In the genomic region with DNA sequence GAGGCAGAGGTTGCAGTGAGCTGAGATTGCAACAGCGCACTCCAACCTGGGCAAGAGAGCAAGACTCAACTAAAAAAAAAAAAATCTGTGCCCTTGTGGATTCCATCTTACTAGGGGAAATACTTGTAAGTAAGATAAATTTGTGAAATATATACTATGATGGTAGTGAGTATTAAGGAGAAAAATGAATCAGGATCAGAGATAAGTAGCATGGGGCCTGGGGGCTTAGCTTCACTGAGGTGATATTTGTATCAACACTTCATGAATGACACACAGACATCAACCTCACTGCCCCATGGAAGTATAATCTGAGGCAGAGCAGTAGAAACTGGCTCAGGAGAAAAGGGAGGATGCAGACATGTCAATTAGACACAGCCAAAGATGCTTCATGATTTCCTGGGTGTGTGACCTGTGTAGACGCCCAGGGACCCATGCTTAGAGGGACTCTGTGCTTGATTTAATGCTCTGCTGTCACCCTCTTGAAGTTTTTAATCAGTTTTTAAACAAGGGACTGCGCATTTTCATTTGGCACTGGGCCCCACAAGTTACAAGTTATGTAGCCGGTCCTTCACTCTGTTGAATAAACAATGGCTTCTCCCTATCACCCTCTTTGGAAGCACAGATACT, we compare ENCODE assay signal across 10 cellular contexts. TPM values are rescaled to one million over a fixed set of nuclear protein-coding genes. Genes with fewer than 3 reads are reported as not detected.
DNase-seq lines count a peak whose midpoint lies in the region; ATAC-seq and TF ChIP-seq lines count a peak whose summit lies in the region.
"Had no signal": no experiment of that assay in that cellular context is flagged by ENCODE, and none has a peak within 500 bp of the region (broad histone marks: within the 10 kb centered on the region; RNA-seq: fewer than 3 reads in every experiment).

No MANE protein-coding gene starts in this region.

- H3K79me2 ChIP-seq in OCI-LY1 (ENCODE audit: insufficient read depth, low read length) (no peaks in the 10 kb centered on the region), mesendoderm (ENCODE audit: control insufficient read depth, insufficient read depth, low read length) (no peaks in the 10 kb centered on the region), SK-N-SH (ENCODE audit: insufficient read depth) (no peaks in the 10 kb centered on the region)

- H3K27ac ChIP-seq in OCI-LY1 (ENCODE audit: low read depth, low read length, poor library complexity, severe bottlenecking) (peak overlapping the region; percentile 92), mesendoderm (ENCODE audit: low read depth, low read length) (no peak overlapping the region), SK-N-SH (ENCODE audit: low read depth in 2 of 2, low read length in 1 of 2) (no peak overlapping the region)
- H3K27ac ChIP-seq: 22Rv1 had no signal

- H3K27me3 Mint-ChIP-seq in effector memory CD8-positive, alpha-beta T cell, result no peaks in the 10 kb centered on the region
- H3K27me3 Mint-ChIP-seq in stimulated activated memory B cell treated with anti-CD40 and anti-IgM and Interleukin-4, amounts not matched to agents 10 μg/mL and 1 μg/mL and 100 μg/mL, for 72 hours, result no peaks in the 10 kb centered on the region
- H3K27me3 Mint-ChIP-seq: progenitor cell of endocrine pancreas had no signal

- peak overlapping the region; percentile 92 to 95 for H3K27ac Mint-ChIP-seq in effector memory CD8-positive, alpha-beta T cell
- peak overlapping the region; percentile 91 for H3K27ac Mint-ChIP-seq in stimulated activated memory B cell treated with anti-CD40 and anti-IgM and Interleukin-4, amounts not matched to agents 10 μg/mL and 1 μg/mL and 100 μg/mL, for 72 hours
- H3K27ac Mint-ChIP-seq: progenitor cell of endocrine pancreas had no signal

- H4K5ac ChIP-seq in mesendoderm (ENCODE audit: low read length), result no peak overlapping the region

- H2BK5ac ChIP-seq in mesendoderm (ENCODE audit: low read length), result no peak overlapping the region

- H2AK5ac ChIP-seq in mesendoderm (ENCODE audit: low read length), result no peak overlapping the region

- H3K9me2 ChIP-seq in OCI-LY1 (ENCODE audit: low read depth, low read length) (no peaks in the 10 kb centered on the region), SK-N-SH (no peaks in the 10 kb centered on the region)

- H3K9me3 ChIP-seq in OCI-LY1 (ENCODE audit: low read length) (no peaks in the 10 kb centered on the region), SK-N-SH (no peaks in the 10 kb centered on the region)

- H3K9me3 Mint-ChIP-seq in effector memory CD8-positive, alpha-beta T cell, result no peaks in the 10 kb centered on the region
- peaks cover 3% of the 10 kb centered on the region for H3K9me3 Mint-ChIP-seq in stimulated activated memory B cell treated with anti-CD40 and anti-IgM and Interleukin-4, amounts not matched to agents 10 μg/mL and 1 μg/mL and 100 μg/mL, for 72 hours

- H3K4me1 ChIP-seq in OCI-LY1 (ENCODE audit: insufficient read depth, low read length, severe bottlenecking), result peaks cover 67% of the 10 kb centered on the region
- no peaks in the 10 kb centered on the region for H3K4me1 ChIP-seq in mesendoderm (ENCODE audit: control insufficient read depth, low read depth, low read length)
- H3K4me1 ChIP-seq in SK-N-SH (ENCODE audit: control insufficient read depth in 1 of 2, insufficient read depth in 2 of 2, low read depth in 1 of 2, low read length in 1 of 2), result no peaks in the 10 kb centered on the region; a peak in 1 of 4 replicates

- H3K4me2 ChIP-seq in OCI-LY1 (ENCODE audit: low read length) (peak overlapping the region; percentile 75), mesendoderm (ENCODE audit: low read length) (no peak overlapping the region), SK-N-SH (no peak overlapping the region)

- POLR2A ChIA-PET in SK-N-SH (lab: Yijun Ruan, JAX), result no interaction called here

- no peak overlapping the region for H3K23ac ChIP-seq in mesendoderm (ENCODE audit: low read length)

- H3K36me3 Mint-ChIP-seq in effector memory CD8-positive, alpha-beta T cell (ENCODE audit: insufficient read depth), result peaks cover 4% of the 10 kb centered on the region
- H3K36me3 Mint-ChIP-seq in stimulated activated memory B cell treated with anti-CD40 and anti-IgM and Interleukin-4, amounts not matched to agents 10 μg/mL and 1 μg/mL and 100 μg/mL, for 72 hours, result no peaks in the 10 kb centered on the region

- H4K20me1 ChIP-seq in OCI-LY1 (ENCODE audit: insufficient read depth, low read length) (no peaks in the 10 kb centered on the region), SK-N-SH (ENCODE audit: insufficient read depth) (no peaks in the 10 kb centered on the region)

- peak overlapping the region; percentile 58 for H3K9ac ChIP-seq in OCI-LY1 (ENCODE audit: low read length)
- H3K9ac ChIP-seq in mesendoderm (ENCODE audit: low read length), result no peak overlapping the region
- no peak overlapping the region for H3K9ac ChIP-seq in SK-N-SH

- CTCF ChIA-PET in SK-N-SH (lab: Yijun Ruan, JAX), result interaction anchor here (1.3 kb wide), 1 partner anchor 23 kb away, joined by 4 read pairs; no protein-coding TSS in a partner anchor

- H3K4me3 ChIP-seq in OCI-LY1 (ENCODE audit: low read depth, low read length, poor library complexity, severe bottlenecking) (peak overlapping the region; percentile 32), mesendoderm (ENCODE audit: low read length) (no peak overlapping the region), SK-N-SH (ENCODE audit: low read depth in 2 of 2, low read length in 1 of 2) (no peak overlapping the region)

- no CpG with 5 or more reads among the region's 4 CpGs for WGBS in mesendoderm (ENCODE audit: extremely low coverage, insufficient coverage, low lambda C conversion rate)
- WGBS in SK-N-SH (ENCODE audit: low lambda C conversion rate), result 80% methylated on average over 4 of the region's 4 CpGs

- no peaks in the 10 kb centered on the region for H3K36me3 ChIP-seq in OCI-LY1 (ENCODE audit: insufficient read depth, low read length)
- H3K36me3 ChIP-seq in mesendoderm (ENCODE audit: control insufficient read depth, insufficient read depth, low read length), result no peaks in the 10 kb centered on the region
- no peaks in the 10 kb centered on the region for H3K36me3 ChIP-seq in SK-N-SH (replicated peaks in 1 of 2; ENCODE audit: control insufficient read depth in 1 of 2, insufficient read depth in 2 of 2, low read length in 1 of 2)

- no peak overlapping the region for H4K8ac ChIP-seq in mesendoderm (ENCODE audit: low read depth, low read length)

- H3F3A ChIP-seq in OCI-LY1 (ENCODE audit: insufficient read depth, low read length) (peaks cover 5% of the 10 kb centered on the region; the same call in 1 of the 2 replicates), SK-N-SH (replicated peaks; ENCODE audit: insufficient read depth) (no peaks in the 10 kb centered on the region)

- no peak overlapping the region for H2BK15ac ChIP-seq in mesendoderm (replicated peaks; ENCODE audit: low read depth)

- peak; percentile 42 for ATAC-seq in effector memory CD8-positive, alpha-beta T cell (replicated peaks)
- ATAC-seq in stimulated activated memory B cell treated with anti-CD40 and anti-IgM and Interleukin-4, amounts not matched to agents 10 μg/mL and 1 μg/mL and 100 μg/mL, for 72 hours, result no peak

- H3K27me3 ChIP-seq in OCI-LY1 (ENCODE audit: insufficient read depth, low read length) (no peaks in the 10 kb centered on the region), mesendoderm (ENCODE audit: insufficient read depth, low read length, poor library complexity) (no peaks in the 10 kb centered on the region), SK-N-SH (ENCODE audit: insufficient read depth) (no peaks in the 10 kb centered on the region)

- peak overlapping the region; percentile 39; the same call in 1 of the 2 replicates for H2AFZ ChIP-seq in OCI-LY1 (ENCODE audit: low read length)
- H2AFZ ChIP-seq in SK-N-SH (ENCODE audit: low read depth), result no peak overlapping the region

- peak; percentile 29 for DNase-seq in DMS53 (lab: John Stamatoyannopoulos, UW)
- no peak for DNase-seq in DMS53 treated with DMSO at 0.1 percent for 48 hours (lab: John Stamatoyannopoulos, UW; ENCODE audit: unreplicated experiment)
- DNase-seq in effector memory CD8-positive, alpha-beta T cell, result no peak
- no peak for DNase-seq in mesendoderm
- no peak for DNase-seq in SK-N-SH
- no peak for DNase-seq in NOMO-1 treated with dmso at 0.1 percent for 144 hours (lab: John Stamatoyannopoulos, UW; ENCODE audit: unreplicated experiment)

- no peak overlapping the region for H3K56ac ChIP-seq in mesendoderm (ENCODE audit: low read length)

- no peak overlapping the region for H3K18ac ChIP-seq in mesendoderm (ENCODE audit: low read length)

- H3K4me3 Mint-ChIP-seq in effector memory CD8-positive, alpha-beta T cell, result peak overlapping the region; percentile 59 to 73
- peak overlapping the region; percentile 59 for H3K4me3 Mint-ChIP-seq in stimulated activated memory B cell treated with anti-CD40 and anti-IgM and Interleukin-4, amounts not matched to agents 10 μg/mL and 1 μg/mL and 100 μg/mL, for 72 hours

- TF ChIP-seq CTCF in OCI-LY1 (IDR thresholded peaks at IDR 0.05; ENCODE audit: low read length) (no peak), SK-N-SH (IDR thresholded peaks at IDR 0.05) (no peak)

- TF ChIP-seq EP300 in SK-N-SH (IDR thresholded peaks at IDR 0.05; ENCODE audit: borderline replicate concordance in 1 of 2, low read depth in 1 of 2, low read length in 1 of 2), result no peak

- peaks cover 32 to 35% of the 10 kb centered on the region in 2 donors for H3K4me1 Mint-ChIP-seq in effector memory CD8-positive, alpha-beta T cell (ENCODE audit: low read depth in 2 of 2)
- H3K4me1 Mint-ChIP-seq in stimulated activated memory B cell treated with anti-CD40 and anti-IgM and Interleukin-4, amounts not matched to agents 10 μg/mL and 1 μg/mL and 100 μg/mL, for 72 hours, result peaks cover 65% of the 10 kb centered on the region

- H3K79me1 ChIP-seq in mesendoderm (ENCODE audit: low read length), result no peaks in the 10 kb centered on the region

- no peak overlapping the region for H3K4ac ChIP-seq in mesendoderm (ENCODE audit: low read depth, low read length)

- H2BK120ac ChIP-seq in mesendoderm (ENCODE audit: low read depth, low read length), result no peak overlapping the region

- no peak for TF ChIP-seq RAD21 in SK-N-SH (IDR thresholded peaks at IDR 0.05; ENCODE audit: low read length)

TF ChIP-seq in SK-N-SH, 30 proteins besides CTCF, POLR2A, EP300 and RAD21 (continues in another document):
- no peak for TF ChIP-seq NFIC (IDR thresholded peaks at IDR 0.05; ENCODE audit: borderline replicate concordance)

RNA-seq across cellular contexts. Expression of a gene that starts 35.0 kb away (rescaled TPM):
- polyA plus RNA-seq in mesendoderm (2013, experiment 1 of 2), result 92.8 TPM
- polyA plus RNA-seq in mesendoderm (2013, experiment 2 of 2), result 98.8 TPM
- 165 and 201 TPM in 2 replicates for polyA plus RNA-seq in SK-N-SH (2012; rRNA removed)
- 212 and 252 TPM in 2 replicates for polyA plus RNA-seq in SK-N-SH (2012; cell fraction: cytosol; rRNA removed)
- 42.0 and 62.2 TPM in 2 replicates for polyA plus RNA-seq in SK-N-SH (2012; cell fraction: nucleus; rRNA removed)

RNA-seq across cellular contexts. Expression of a gene that starts 41.9 kb away (rescaled TPM):
- 273 TPM for polyA plus RNA-seq in mesendoderm (2013, experiment 1 of 2)
- 276 TPM for polyA plus RNA-seq in mesendoderm (2013, experiment 2 of 2)
- polyA plus RNA-seq in SK-N-SH (2012; rRNA removed), result 185 and 204 TPM in 2 replicates
- 197 and 205 TPM in 2 replicates for polyA plus RNA-seq in SK-N-SH (2012; cell fraction: cytosol; rRNA removed)
- polyA plus RNA-seq in SK-N-SH (2012; cell fraction: nucleus; rRNA removed), result 75.7 and 102 TPM in 2 replicates

RNA-seq across cellular contexts. Expression of a gene that starts 48.9 kb away (rescaled TPM):
- 26.4 TPM for polyA plus RNA-seq in mesendoderm (2013, experiment 1 of 2)
- 25.4 TPM for polyA plus RNA-seq in mesendoderm (2013, experiment 2 of 2)
- 13.9 and 22.7 TPM in 2 replicates for polyA plus RNA-seq in SK-N-SH (2012; rRNA removed)
- polyA plus RNA-seq in SK-N-SH (2012; cell fraction: cytosol; rRNA removed), result 19.9 and 22.1 TPM in 2 replicates
- polyA plus RNA-seq in SK-N-SH (2012; cell fraction: nucleus; rRNA removed), result 6.1 and 12.3 TPM in 2 replicates
